ENCODE assay signal across 18 cellular contexts in genomic region chr7:114903131-114903530, GRCh38. TPM values are rescaled to one million over a fixed set of nuclear protein-coding genes. Genes with fewer than 3 reads are reported as not detected.
DNase-seq lines count a peak whose midpoint lies in the region; ATAC-seq and TF ChIP-seq lines count a peak whose summit lies in the region.
"Had no signal": no experiment of that assay in that cellular context is flagged by ENCODE, and none has a peak within 500 bp of the region (broad histone marks: within the 10 kb centered on the region; RNA-seq: fewer than 3 reads in every experiment).

No MANE protein-coding gene starts in this region.

- no TSS peak for BruUV-seq in Calu3 (replicated peaks; lab: Mats Ljungman, UMichigan)
- BruUV-seq in PC-9 (replicated peaks; lab: Mats Ljungman, UMichigan): no TSS peak

- H2AFZ ChIP-seq in smooth muscle cell (ENCODE audit: low read depth) (no peak overlapping the region), PC-9 (no peak overlapping the region)

- H3K4me3 ChIP-seq in RWPE2 (ENCODE audit: severe bottlenecking) (no peak overlapping the region), smooth muscle cell (no peak overlapping the region), PC-9 (no peak overlapping the region)
- H3K4me3 ChIP-seq: GM12878, HAP-1 had no signal

- no peak overlapping the region for H3K4me3 Mint-ChIP-seq in Calu3 (ENCODE audit: low read depth, unreplicated experiment)
- H3K4me3 Mint-ChIP-seq in activated CD8-positive, alpha-beta memory T cell treated with anti-CD3 and anti-CD28 coated beads, Interleukin-2, amount 10 ng/mL, durations not matched to agents 7 days and 5 days: no peak overlapping the region
- H3K4me3 Mint-ChIP-seq: CD4-positive, alpha-beta memory T cell had no signal

- H3K9ac ChIP-seq in smooth muscle cell (ENCODE audit: low read depth): no peak overlapping the region

- H3F3A ChIP-seq in smooth muscle cell (ENCODE audit: low read depth) (peaks cover 8% of the 10 kb centered on the region), PC-9 (ENCODE audit: insufficient read depth, low read depth) (peaks cover 13% of the 10 kb centered on the region)

- ATAC-seq in RWPE2 (ENCODE audit: low read depth): no peak
- ATAC-seq in activated CD8-positive, alpha-beta memory T cell treated with anti-CD3 and anti-CD28 coated beads, Interleukin-2, amount 10 ng/mL, durations not matched to agents 7 days and 5 days: no peak
- ATAC-seq: GM12878 had no signal

- CTCF ChIA-PET in Calu3 (lab: Charles Lee): no interaction called here
- CTCF ChIA-PET in activated CD8-positive, alpha-beta memory T cell treated with anti-CD3 and anti-CD28 coated beads, Interleukin-2, amount 10 ng/mL, durations not matched to agents 7 days and 5 days (lab: Charles Lee): interaction anchor here (1.3 kb wide), 1 partner anchor 10 kb away, joined by 3 read pairs; no protein-coding TSS in a partner anchor
- CTCF ChIA-PET in PC-9 (lab: Charles Lee): no interaction called here

- H3K9me3 Mint-ChIP-seq in Calu3 (ENCODE audit: low read depth, unreplicated experiment): peaks cover 6% of the 10 kb centered on the region
- no peaks in the 10 kb centered on the region for H3K9me3 Mint-ChIP-seq in activated CD8-positive, alpha-beta memory T cell treated with anti-CD3 and anti-CD28 coated beads, Interleukin-2, amount 10 ng/mL, durations not matched to agents 7 days and 5 days (ENCODE audit: low read depth)

- POLR2A ChIA-PET in PC-9 (lab: Charles Lee; ENCODE audit: unreplicated experiment): no interaction called here

- intact Hi-C loops in Calu3 (cut with micrococcal nuclease; ENCODE audit: unreplicated experiment): no loop called here
- intact Hi-C loops in PC-9 (cut with micrococcal nuclease; ENCODE audit: unreplicated experiment): loop anchor here (5.0 to 10.0 kb wide), 4 partner anchors 84 to 816 kb away; no protein-coding TSS in a partner anchor

- H3K4me2 ChIP-seq in smooth muscle cell (no peak overlapping the region), PC-9 (no peak overlapping the region)

- H3K27ac ChIP-seq in RWPE2 (ENCODE audit: poor library complexity, severe bottlenecking): peak overlapping the region; percentile 61
- peak overlapping the region; percentile 67 for H3K27ac ChIP-seq in epithelial cell of prostate
- H3K27ac ChIP-seq in smooth muscle cell (ENCODE audit: low read depth): peak overlapping the region; percentile 71
- H3K27ac ChIP-seq in PC-9: no peak overlapping the region

- no peaks in the 10 kb centered on the region for H3K36me3 Mint-ChIP-seq in Calu3 (ENCODE audit: insufficient read depth, unreplicated experiment)
- no peaks in the 10 kb centered on the region for H3K36me3 Mint-ChIP-seq in activated CD8-positive, alpha-beta memory T cell treated with anti-CD3 and anti-CD28 coated beads, Interleukin-2, amount 10 ng/mL, durations not matched to agents 7 days and 5 days
- H3K36me3 Mint-ChIP-seq: CD4-positive, alpha-beta memory T cell had no signal

- no peak for DNase-seq in Calu3
- no peak for DNase-seq in RWPE2 (ENCODE audit: low spot score)
- no peak for DNase-seq in epithelial cell of prostate (ENCODE audit: low read depth, low spot score)
- no peak for DNase-seq in smooth muscle cell (lab: John Stamatoyannopoulos, UW; ENCODE audit: unreplicated experiment)
- DNase-seq in activated CD8-positive, alpha-beta memory T cell treated with anti-CD3 and anti-CD28 coated beads, Interleukin-2, amount 10 ng/mL, durations not matched to agents 7 days and 5 days: no peak
- DNase-seq in PC-9: no peak
- no peak for DNase-seq in NCI-H146 treated with DMSO at 0.1 percent for 48 hours (lab: John Stamatoyannopoulos, UW; ENCODE audit: unreplicated experiment)
- DNase-seq in GM19238 (ENCODE audit: insufficient read length, low spot score): no peak
- DNase-seq: 8988T; C1 segment of cervical spinal cord; CD4-positive, alpha-beta memory T cell; COR-L47; DMS79; EL; GDM1; GOT3 had no signal

- H3K27me3 Mint-ChIP-seq in Calu3 (ENCODE audit: unreplicated experiment): no peaks in the 10 kb centered on the region
- no peaks in the 10 kb centered on the region for H3K27me3 Mint-ChIP-seq in activated CD8-positive, alpha-beta memory T cell treated with anti-CD3 and anti-CD28 coated beads, Interleukin-2, amount 10 ng/mL, durations not matched to agents 7 days and 5 days
- H3K27me3 Mint-ChIP-seq: CD4-positive, alpha-beta memory T cell had no signal

- H3K36me3 ChIP-seq in RWPE2 (ENCODE audit: low read depth) (no peaks in the 10 kb centered on the region), smooth muscle cell (ENCODE audit: low read depth) (no peaks in the 10 kb centered on the region), PC-9 (ENCODE audit: low read depth) (no peaks in the 10 kb centered on the region)
- H3K36me3 ChIP-seq: HAP-1 had no signal

- H3K79me2 ChIP-seq in smooth muscle cell (ENCODE audit: low read depth) (no peaks in the 10 kb centered on the region), PC-9 (ENCODE audit: low read depth) (no peaks in the 10 kb centered on the region)

- peaks cover 35% of the 10 kb centered on the region for H3K4me1 Mint-ChIP-seq in Calu3 (ENCODE audit: low read depth, unreplicated experiment)
- no peaks in the 10 kb centered on the region for H3K4me1 Mint-ChIP-seq in activated CD8-positive, alpha-beta memory T cell treated with anti-CD3 and anti-CD28 coated beads, Interleukin-2, amount 10 ng/mL, durations not matched to agents 7 days and 5 days
- H3K4me1 Mint-ChIP-seq: CD4-positive, alpha-beta memory T cell had no signal

- no peaks in the 10 kb centered on the region for H3K27me3 ChIP-seq in RWPE2 (ENCODE audit: insufficient read depth, poor library complexity, severe bottlenecking)
- no peaks in the 10 kb centered on the region for H3K27me3 ChIP-seq in smooth muscle cell (ENCODE audit: low read depth)
- H3K27me3 ChIP-seq in PC-9 (ENCODE audit: insufficient read depth, low read depth): no peaks in the 10 kb centered on the region

- no peaks in the 10 kb centered on the region for H3K9me2 ChIP-seq in PC-9 (ENCODE audit: insufficient read depth)

- H3K4me1 ChIP-seq in RWPE2 (ENCODE audit: insufficient read depth, poor library complexity, severe bottlenecking) (peaks cover 26% of the 10 kb centered on the region), smooth muscle cell (ENCODE audit: low read depth) (peaks cover 8% of the 10 kb centered on the region), PC-9 (replicated peaks; ENCODE audit: insufficient read depth) (peaks cover 17% of the 10 kb centered on the region)
- H3K4me1 ChIP-seq: HAP-1 had no signal

- H4K20me1 ChIP-seq in smooth muscle cell (ENCODE audit: low read depth): no peaks in the 10 kb centered on the region
- no peaks in the 10 kb centered on the region for H4K20me1 ChIP-seq in PC-9 (ENCODE audit: insufficient read depth)

- WGBS in smooth muscle cell (ENCODE audit: low lambda C conversion rate): 96% methylated on average over 2 of the region's 2 CpGs

- no peak for TF ChIP-seq CTCF in Calu3 (IDR thresholded peaks at IDR 0.05; ENCODE audit: unreplicated experiment)
- TF ChIP-seq CTCF in RWPE2 (IDR thresholded peaks at IDR 0.05; ENCODE audit: poor library complexity, severe bottlenecking): no peak
- TF ChIP-seq CTCF in smooth muscle cell (IDR thresholded peaks at IDR 0.05; ENCODE audit: borderline replicate concordance, insufficient read depth, poor library complexity, severe bottlenecking): no peak
- TF ChIP-seq CTCF in PC-9 (conservative IDR thresholded peaks at IDR 0.05): no peak

- H3K27ac Mint-ChIP-seq in Calu3 (ENCODE audit: unreplicated experiment): peak overlapping the region; percentile 69
- no peak overlapping the region for H3K27ac Mint-ChIP-seq in activated CD8-positive, alpha-beta memory T cell treated with anti-CD3 and anti-CD28 coated beads, Interleukin-2, amount 10 ng/mL, durations not matched to agents 7 days and 5 days

- H3K9me3 ChIP-seq in RWPE2 (ENCODE audit: severe bottlenecking) (no peaks in the 10 kb centered on the region), smooth muscle cell (replicated peaks; ENCODE audit: low read depth) (no peaks in the 10 kb centered on the region), PC-9 (ENCODE audit: insufficient read depth, low read depth) (no peaks in the 10 kb centered on the region; the same call in none of the 2 replicates)
- H3K9me3 ChIP-seq: HAP-1 had no signal

RNA-seq across cellular contexts. Expression of gene MDFIC, which starts 18.8 kb away (rescaled TPM):
- total RNA-seq in Calu3 (2022) (12.5 and 13.0 TPM in 2 replicates), smooth muscle cell (36.9 and 37.0 TPM in 2 replicates), PC-9 (2021) (38.9 and 39.8 TPM in 2 replicates)
- 17.5 and 18.4 TPM in 2 replicates for polyA plus RNA-seq in smooth muscle cell
- total RNA-seq in activated CD8-positive, alpha-beta memory T cell treated with anti-CD3 and anti-CD28 coated beads, Interleukin-2, amount 10 ng/mL, durations not matched to agents 7 days and 5 days: 10 to 100 TPM; 58.0 to 84.1 TPM
